ENCODE assay signal across 1 cellular context in genomic region chr6:43629104-43629504, GRCh38.
TF ChIP-seq lines count a peak whose summit lies in the region.

Gene GTPBP2, minus strand, starts transcription at chr6:43629264. Its CDS starts 102 bp downstream, at chr6:43629162.

TF ChIP-seq in HEK293, 187 proteins besides CTCF, POLR2A, EP300 and RAD21 (continued from another document):
- TF ChIP-seq ZNF398 (tag by site-specific recombination; IDR thresholded peaks at IDR 0.05), result no peak
- TF ChIP-seq SP2 (tag by site-specific recombination; IDR thresholded peaks at IDR 0.05), result peak; percentile 81
- peak; percentile 97 for TF ChIP-seq ZBTB26 (tag by site-specific recombination; optimal IDR thresholded peaks at IDR 0.05)
- TF ChIP-seq ZNF621 (tag by site-specific recombination; IDR thresholded peaks at IDR 0.05), result no peak
- no peak for TF ChIP-seq ZNF561 (tag by site-specific recombination; IDR thresholded peaks at IDR 0.05; ENCODE audit: borderline replicate concordance)
- TF ChIP-seq SP3 (tag by site-specific recombination; IDR thresholded peaks at IDR 0.05), result peak; percentile 99
- peak; percentile 63 for TF ChIP-seq ZFHX2 (tag by site-specific recombination; conservative IDR thresholded peaks at IDR 0.05)
- peak; percentile 3; the same call in 1 of the 2 replicates for TF ChIP-seq KLF1 (tag by site-specific recombination; IDR thresholded peaks at IDR 0.05)
